In genomic region chr2:170671079-170671478, GRCh38 we compare ENCODE assay signal across 9 cellular contexts. TPM values are rescaled to one million over a fixed set of nuclear protein-coding genes. Genes with fewer than 3 reads are reported as not detected.
"Had no signal": no experiment of that assay in that cellular context is flagged by ENCODE, and none has a peak within 500 bp of the region (broad histone marks: within the 10 kb centered on the region; RNA-seq: fewer than 3 reads in every experiment).

No MANE protein-coding gene starts in this region.

- H3K4me3 ChIP-seq: GM12878 had no signal

- ATAC-seq: GM12878 had no signal

- DNase-seq: GDM1, GF-D8 had no signal

- FAIRE-seq: G401.6, GM12878, GM12891, GM12892, GM18507, GM19239 had no signal

RNA-seq across cellular contexts. Expression of gene SP5, which starts 44.1 kb away (rescaled TPM):
- total RNA-seq: G401, GM12878 had no signal
- polyA plus RNA-seq: GM12878 had no signal
